In the genomic region with DNA sequence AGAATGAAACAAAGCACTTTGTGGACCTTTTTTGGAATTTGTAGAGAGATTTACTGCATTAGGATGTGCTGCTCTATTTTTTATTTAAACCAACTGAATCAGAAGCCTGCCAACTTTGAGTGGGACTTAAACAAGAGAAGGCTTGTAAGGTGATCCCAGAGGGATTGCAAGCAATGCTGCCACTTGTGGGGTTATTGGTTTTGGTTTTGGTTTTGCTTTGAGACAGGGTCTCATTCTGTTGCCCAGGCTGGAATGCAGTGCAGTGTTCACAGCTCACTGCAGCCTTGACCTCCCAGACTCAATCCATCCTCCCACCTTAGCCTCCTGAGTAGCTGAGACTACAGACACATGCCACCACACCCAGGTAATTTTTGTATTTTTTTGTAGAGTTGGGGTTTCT, we compare ENCODE assay signal across 14 cellular contexts. TPM values are rescaled to one million over a fixed set of nuclear protein-coding genes. Genes with fewer than 3 reads are reported as not detected.
A peak's percentile ranks its signal among the peaks of the same experiment; 100 is the strongest.
DNase-seq lines count a peak whose midpoint lies in the region; ATAC-seq and TF ChIP-seq lines count a peak whose summit lies in the region.
"Had no signal": no experiment of that assay in that cellular context is flagged by ENCODE, and none has a peak within 500 bp of the region (broad histone marks: within the 10 kb centered on the region; RNA-seq: fewer than 3 reads in every experiment).

No MANE protein-coding gene starts in this region.

- H3K36me3 Mint-ChIP-seq in activated CD4-positive, alpha-beta T cell treated with anti-CD3 and anti-CD28 coated beads, Interleukin-2, amount 10 ng/mL, durations not matched to agents 24 days and 14 days (ENCODE audit: low read depth): peaks cover 35% of the 10 kb centered on the region
- H3K36me3 Mint-ChIP-seq in T-helper 1 cell treated with Interleukin-12 subunit alpha and Interleukin-12 subunit beta and Interleukin-4 antibody, amounts not matched to agents 30 μg/mL and 1 μg/mL, for 36 hours (ENCODE audit: low read depth): peaks cover 13% of the 10 kb centered on the region
- no peaks in the 10 kb centered on the region for H3K36me3 Mint-ChIP-seq in HFFc6 (ENCODE audit: low read depth)

- no peak overlapping the region for H3K27ac Mint-ChIP-seq in activated CD4-positive, alpha-beta T cell treated with anti-CD3 and anti-CD28 coated beads, Interleukin-2, amount 10 ng/mL, durations not matched to agents 24 days and 14 days
- H3K27ac Mint-ChIP-seq in T-helper 1 cell treated with Interleukin-12 subunit alpha and Interleukin-12 subunit beta and Interleukin-4 antibody, amounts not matched to agents 30 μg/mL and 1 μg/mL, for 36 hours: peak overlapping the region; percentile 47
- H3K27ac Mint-ChIP-seq in HFFc6: no peak overlapping the region
- H3K27ac Mint-ChIP-seq: CD8-positive, alpha-beta memory T cell had no signal

- no peak for TF ChIP-seq CTCF in HFFc6 (IDR thresholded peaks at IDR 0.05)
- no peak for TF ChIP-seq CTCF in coronary artery (IDR thresholded peaks at IDR 0.05)

- no peaks in the 10 kb centered on the region for H3K9me3 Mint-ChIP-seq in activated CD4-positive, alpha-beta T cell treated with anti-CD3 and anti-CD28 coated beads, Interleukin-2, amount 10 ng/mL, durations not matched to agents 24 days and 14 days
- H3K9me3 Mint-ChIP-seq in T-helper 1 cell treated with Interleukin-12 subunit alpha and Interleukin-12 subunit beta and Interleukin-4 antibody, amounts not matched to agents 30 μg/mL and 1 μg/mL, for 36 hours: no peaks in the 10 kb centered on the region
- no peaks in the 10 kb centered on the region for H3K9me3 Mint-ChIP-seq in HFFc6
- H3K9me3 Mint-ChIP-seq: CD8-positive, alpha-beta memory T cell had no signal

- H3K4me1 Mint-ChIP-seq in activated CD4-positive, alpha-beta T cell treated with anti-CD3 and anti-CD28 coated beads, Interleukin-2, amount 10 ng/mL, durations not matched to agents 24 days and 14 days: peaks cover 34% of the 10 kb centered on the region
- H3K4me1 Mint-ChIP-seq in T-helper 1 cell treated with Interleukin-12 subunit alpha and Interleukin-12 subunit beta and Interleukin-4 antibody, amounts not matched to agents 30 μg/mL and 1 μg/mL, for 36 hours (ENCODE audit: low read depth): peaks cover 22% of the 10 kb centered on the region
- peaks cover 26% of the 10 kb centered on the region for H3K4me1 Mint-ChIP-seq in HFFc6 (ENCODE audit: low read depth)
- H3K4me1 Mint-ChIP-seq: CD8-positive, alpha-beta memory T cell had no signal

- ATAC-seq in GM19023 (IDR thresholded peaks at IDR 0.05; ENCODE audit: unreplicated experiment): peak; percentile 76
- ATAC-seq in HG02798 (IDR thresholded peaks at IDR 0.05; ENCODE audit: poor library complexity, unreplicated experiment): peak; percentile 74
- no peak for ATAC-seq in HG03439 (IDR thresholded peaks at IDR 0.05; ENCODE audit: unreplicated experiment)

- intact Hi-C loops in activated CD4-positive, alpha-beta T cell treated with anti-CD3 and anti-CD28 coated beads, Interleukin-2, amount 10 ng/mL, durations not matched to agents 24 days and 14 days (cut with micrococcal nuclease): no loop called here

- no peak overlapping the region for H3K27ac ChIP-seq in coronary artery
- H3K27ac ChIP-seq: GM23248, vagina had no signal

- DNase-seq in activated CD4-positive, alpha-beta T cell treated with anti-CD3 and anti-CD28 coated beads, Interleukin-2, amount 10 ng/mL, durations not matched to agents 24 days and 14 days: peak; percentile 64
- no peak for DNase-seq in activated CD4-positive, alpha-beta T cell treated with anti-CD3 and anti-CD28 coated beads for 48 hours
- DNase-seq in HFFc6 (no peak), coronary artery (ENCODE audit: low spot score) (no peak)
- DNase-seq: activated effector memory CD4-positive, alpha-beta T cell treated with Interleukin-2 at 50 U/mL for 16 hours; aorta; CD8-positive, alpha-beta memory T cell; GM23248; NCI-H2171 treated with DMSO at 0.1 percent for 48 hours had no signal

- H3K4me3 ChIP-seq in coronary artery: no peak overlapping the region
- H3K4me3 ChIP-seq: GM23248, vagina had no signal

- peak overlapping the region; percentile 48 for H3K4me3 Mint-ChIP-seq in activated CD4-positive, alpha-beta T cell treated with anti-CD3 and anti-CD28 coated beads, Interleukin-2, amount 10 ng/mL, durations not matched to agents 24 days and 14 days
- no peak overlapping the region for H3K4me3 Mint-ChIP-seq in T-helper 1 cell treated with Interleukin-12 subunit alpha and Interleukin-12 subunit beta and Interleukin-4 antibody, amounts not matched to agents 30 μg/mL and 1 μg/mL, for 36 hours
- no peak overlapping the region for H3K4me3 Mint-ChIP-seq in HFFc6
- H3K4me3 Mint-ChIP-seq: CD8-positive, alpha-beta memory T cell had no signal

- H3K27me3 Mint-ChIP-seq in activated CD4-positive, alpha-beta T cell treated with anti-CD3 and anti-CD28 coated beads, Interleukin-2, amount 10 ng/mL, durations not matched to agents 24 days and 14 days: no peaks in the 10 kb centered on the region
- H3K27me3 Mint-ChIP-seq in T-helper 1 cell treated with Interleukin-12 subunit alpha and Interleukin-12 subunit beta and Interleukin-4 antibody, amounts not matched to agents 30 μg/mL and 1 μg/mL, for 36 hours (ENCODE audit: low read depth): no peaks in the 10 kb centered on the region
- no peaks in the 10 kb centered on the region for H3K27me3 Mint-ChIP-seq in HFFc6 (ENCODE audit: insufficient read depth)
- H3K27me3 Mint-ChIP-seq: CD8-positive, alpha-beta memory T cell had no signal

RNA-seq across cellular contexts. Expression of a gene that starts 32.2 kb away (rescaled TPM):
- 115 and 122 TPM in 2 replicates for total RNA-seq in activated CD4-positive, alpha-beta T cell treated with anti-CD3 and anti-CD28 coated beads, Interleukin-2, amount 10 ng/mL, durations not matched to agents 24 days and 14 days
- 100 to 1,000 TPM; 121 to 201 (median 145) TPM for total RNA-seq in HFFc6 (2021; fragmentation: NEBNext Ultra II Directional; extraction: Animal tissue kit (Norgen Biotek cat#: 25700))

RNA-seq across cellular contexts. Expression of a gene that starts 32.4 kb away (rescaled TPM):
- total RNA-seq in activated CD4-positive, alpha-beta T cell treated with anti-CD3 and anti-CD28 coated beads, Interleukin-2, amount 10 ng/mL, durations not matched to agents 24 days and 14 days: 0.69 and 0.98 TPM in 2 replicates
- 1 to 10 TPM in 3 of 6 experiments, under 1 TPM in 3; 0.33 to 1.3 (median 0.85) TPM for total RNA-seq in HFFc6 (2021; fragmentation: NEBNext Ultra II Directional; extraction: Animal tissue kit (Norgen Biotek cat#: 25700))
- total RNA-seq: GM23248 had no signal

RNA-seq across cellular contexts. Expression of a gene that starts 35.6 kb away (rescaled TPM):
- total RNA-seq in activated CD4-positive, alpha-beta T cell treated with anti-CD3 and anti-CD28 coated beads, Interleukin-2, amount 10 ng/mL, durations not matched to agents 24 days and 14 days: 13.1 and 13.9 TPM in 2 replicates
- 10 to 100 TPM; 15.4 to 21.2 (median 17.8) TPM for total RNA-seq in HFFc6 (2021; fragmentation: NEBNext Ultra II Directional; extraction: Animal tissue kit (Norgen Biotek cat#: 25700))

RNA-seq across cellular contexts. Expression of a gene that starts 59.5 kb away (rescaled TPM):
- total RNA-seq in activated CD4-positive, alpha-beta T cell treated with anti-CD3 and anti-CD28 coated beads, Interleukin-2, amount 10 ng/mL, durations not matched to agents 24 days and 14 days: 63.3 and 64.4 TPM in 2 replicates
- total RNA-seq in HFFc6 (2021; fragmentation: NEBNext Ultra II Directional; extraction: Animal tissue kit (Norgen Biotek cat#: 25700)): 10 to 100 TPM; 29.4 to 43.0 (median 36.2) TPM
